Comparison of ENCODE assay signal across 1 cellular context in genomic region chr3:138834359-138835176, GRCh38.
TF ChIP-seq lines count a peak whose summit lies in the region.

PIK3CB (minus strand) TSS chr3:138834928; CDS start chr3:138759343, 75,585 bp downstream.

TF ChIP-seq in HepG2, 621 proteins besides CTCF, POLR2A, EP300 and RAD21 (continued from another document and continues in another):
- TF ChIP-seq ZSCAN31 (CRISPR knock-in tag; IDR thresholded peaks at IDR 0.05; ENCODE audit: low read depth) (peak; percentile 16; the same call in 1 of the 2 replicates), ZNF367 (CRISPR knock-in tag; IDR thresholded peaks at IDR 0.05; ENCODE audit: borderline replicate concordance) (peak; percentile 40; the same call in 1 of the 2 replicates), ZNF235 (CRISPR knock-in tag; IDR thresholded peaks at IDR 0.05; ENCODE audit: borderline replicate concordance) (no peak), TFDP2 (CRISPR knock-in tag; IDR thresholded peaks at IDR 0.05) (no peak; the same call in 1 of the 2 replicates), MXD3 (CRISPR knock-in tag; IDR thresholded peaks at IDR 0.05) (peak; percentile 5; the same call in 1 of the 2 replicates), ZMAT5 (CRISPR knock-in tag; IDR thresholded peaks at IDR 0.05; ENCODE audit: borderline replicate concordance, low read depth) (no peak), RNF2 (conservative IDR thresholded peaks at IDR 0.05; ENCODE audit: low read depth) (no peak), ZNF777 (CRISPR knock-in tag; IDR thresholded peaks at IDR 0.05) (no peak), SYNCRIP (IDR thresholded peaks at IDR 0.05; ENCODE audit: insufficient read depth, low read depth, low read length) (no peak), ELF3 (CRISPR knock-in tag; IDR thresholded peaks at IDR 0.05) (no peak; the same call in 1 of the 2 replicates), NFAT5 (CRISPR knock-in tag; IDR thresholded peaks at IDR 0.05) (peak; percentile 55; the same call in 1 of the 2 replicates), ZNF558 (CRISPR knock-in tag; IDR thresholded peaks at IDR 0.05; ENCODE audit: borderline replicate concordance) (0 out of 2 replicates have a peak, but pooled peaks have one; percentile 10), ZC3H4 (CRISPR knock-in tag; IDR thresholded peaks at IDR 0.05; ENCODE audit: borderline replicate concordance) (no peak), ZNF646 (CRISPR knock-in tag; IDR thresholded peaks at IDR 0.05) (no peak), ZNF326 (CRISPR knock-in tag; IDR thresholded peaks at IDR 0.05; ENCODE audit: borderline replicate concordance) (no peak), ZNF224 (CRISPR knock-in tag; IDR thresholded peaks at IDR 0.05) (no peak), MEIS2 (CRISPR knock-in tag; IDR thresholded peaks at IDR 0.05) (no peak), ZNF331 (CRISPR knock-in tag; IDR thresholded peaks at IDR 0.05) (peak; percentile 44; the same call in 1 of the 2 replicates), THYN1 (CRISPR knock-in tag; IDR thresholded peaks at IDR 0.05; ENCODE audit: borderline replicate concordance, low read depth) (no peak), BATF2 (CRISPR knock-in tag; IDR thresholded peaks at IDR 0.05) (no peak), ZNF747 (CRISPR knock-in tag; IDR thresholded peaks at IDR 0.05; ENCODE audit: borderline replicate concordance) (no peak), ZNF841 (CRISPR knock-in tag; IDR thresholded peaks at IDR 0.05; ENCODE audit: borderline replicate concordance) (no peak; the same call in 1 of the 2 replicates), ZMYM2 (CRISPR knock-in tag; IDR thresholded peaks at IDR 0.05) (no peak), RERE (CRISPR knock-in tag; IDR thresholded peaks at IDR 0.05; ENCODE audit: low read depth) (peak; percentile 11; the same call in 1 of the 2 replicates), ZNF205 (CRISPR knock-in tag; IDR thresholded peaks at IDR 0.05) (peak; percentile 32), PBX3 (CRISPR knock-in tag; IDR thresholded peaks at IDR 0.05; ENCODE audit: borderline replicate concordance) (no peak; the same call in 1 of the 2 replicates), HNF4A (CRISPR knock-in tag; IDR thresholded peaks at IDR 0.05) (no peak), MLLT10 (CRISPR knock-in tag; IDR thresholded peaks at IDR 0.05) (no peak), KDM4B (CRISPR knock-in tag; IDR thresholded peaks at IDR 0.05) (0 out of 2 replicates have a peak, but pooled peaks have one; percentile 7), KDM5B (CRISPR knock-in tag; IDR thresholded peaks at IDR 0.05; ENCODE audit: borderline replicate concordance) (0 out of 2 replicates have a peak, but pooled peaks have one; percentile 40), ZNF768 (CRISPR knock-in tag; IDR thresholded peaks at IDR 0.05) (peak; percentile 65; the same call in 1 of the 2 replicates), SRY (CRISPR knock-in tag; IDR thresholded peaks at IDR 0.05) (peak; percentile 87; the same call in 1 of the 2 replicates), YEATS2 (CRISPR knock-in tag; IDR thresholded peaks at IDR 0.05; ENCODE audit: borderline replicate concordance) (peak; percentile 50; the same call in 1 of the 2 replicates), ZFP36L1 (CRISPR knock-in tag; IDR thresholded peaks at IDR 0.05) (no peak), HES4 (CRISPR knock-in tag; IDR thresholded peaks at IDR 0.05; ENCODE audit: borderline replicate concordance) (peak; percentile 73), ZNF333 (CRISPR knock-in tag; IDR thresholded peaks at IDR 0.05; ENCODE audit: borderline replicate concordance) (no peak), NONO (IDR thresholded peaks at IDR 0.05) (no peak), NONO (CRISPR knock-in tag; conservative IDR thresholded peaks at IDR 0.05) (peak; percentile 63; the same call in 1 of the 2 replicates), ARHGAP35 (CRISPR knock-in tag; IDR thresholded peaks at IDR 0.05; ENCODE audit: borderline replicate concordance) (no peak), ZNF350 (CRISPR knock-in tag; IDR thresholded peaks at IDR 0.05; ENCODE audit: borderline replicate concordance, low read depth) (no peak), ZNF3 (CRISPR knock-in tag; IDR thresholded peaks at IDR 0.05) (no peak)
